In the genomic region with DNA sequence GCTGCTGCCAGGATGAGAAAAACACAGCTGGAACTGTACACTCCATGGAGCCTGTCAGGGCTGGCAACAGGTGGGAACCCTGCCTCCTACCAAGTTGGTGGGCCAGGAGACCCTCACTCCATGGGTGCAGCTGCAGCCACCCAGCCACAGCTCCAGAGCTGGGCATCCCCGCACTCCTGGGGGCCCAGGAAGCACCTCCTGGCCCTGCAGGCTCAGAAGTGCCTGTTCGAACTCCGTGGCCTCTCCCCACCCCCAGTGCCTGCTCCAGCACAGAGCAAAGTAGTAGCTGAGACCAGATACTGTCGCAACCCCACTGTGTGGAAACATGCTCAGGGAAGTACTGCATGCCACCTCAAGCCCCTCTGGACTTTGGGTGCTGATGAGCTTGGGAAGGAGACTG, we compare ENCODE assay signal across 1 cellular context.
TF ChIP-seq lines count a peak whose summit lies in the region.

No MANE protein-coding gene starts in this region.

TF ChIP-seq in IMR-90, 13 proteins besides CTCF, POLR2A, EP300 and RAD21 (continued from another document):
- TF ChIP-seq, protein P1, sequence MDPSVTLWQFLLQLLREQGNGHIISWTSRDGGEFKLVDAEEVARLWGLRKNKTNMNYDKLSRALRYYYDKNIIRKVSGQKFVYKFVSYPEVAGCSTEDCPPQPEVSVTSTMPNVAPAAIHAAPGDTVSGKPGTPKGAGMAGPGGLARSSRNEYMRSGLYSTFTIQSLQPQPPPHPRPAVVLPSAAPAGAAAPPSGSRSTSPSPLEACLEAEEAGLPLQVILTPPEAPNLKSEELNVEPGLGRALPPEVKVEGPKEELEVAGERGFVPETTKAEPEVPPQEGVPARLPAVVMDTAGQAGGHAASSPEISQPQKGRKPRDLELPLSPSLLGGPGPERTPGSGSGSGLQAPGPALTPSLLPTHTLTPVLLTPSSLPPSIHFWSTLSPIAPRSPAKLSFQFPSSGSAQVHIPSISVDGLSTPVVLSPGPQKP (IDR thresholded peaks at IDR 0.05; ENCODE audit: borderline replicate concordance, low read depth, low read length) = no peak
- TF ChIP-seq RCOR1 (IDR thresholded peaks at IDR 0.05; ENCODE audit: insufficient replicate concordance, low read length) (no peak), BHLHE40 (IDR thresholded peaks at IDR 0.05; ENCODE audit: low read depth, low read length) (no peak), CEBPB (IDR thresholded peaks at IDR 0.05; ENCODE audit: low read depth, low read length) (no peak)
